In genomic region chr5:137825165-137825564, GRCh38 we compare ENCODE assay signal across 1 cellular context.
TF ChIP-seq lines count a peak whose summit lies in the region.

No MANE protein-coding gene starts in this region.

TF ChIP-seq in GM23338, 12 proteins besides CTCF, POLR2A, EP300 and RAD21 (continued from another document):
- no peak for TF ChIP-seq ZNF462 (CRISPR knock-in tag; IDR thresholded peaks at IDR 0.05)
- TF ChIP-seq CREB1 (CRISPR knock-in tag; IDR thresholded peaks at IDR 0.05; ENCODE audit: low read depth) = no peak
